ENCODE assay signal across 17 cellular contexts in the genomic region with DNA sequence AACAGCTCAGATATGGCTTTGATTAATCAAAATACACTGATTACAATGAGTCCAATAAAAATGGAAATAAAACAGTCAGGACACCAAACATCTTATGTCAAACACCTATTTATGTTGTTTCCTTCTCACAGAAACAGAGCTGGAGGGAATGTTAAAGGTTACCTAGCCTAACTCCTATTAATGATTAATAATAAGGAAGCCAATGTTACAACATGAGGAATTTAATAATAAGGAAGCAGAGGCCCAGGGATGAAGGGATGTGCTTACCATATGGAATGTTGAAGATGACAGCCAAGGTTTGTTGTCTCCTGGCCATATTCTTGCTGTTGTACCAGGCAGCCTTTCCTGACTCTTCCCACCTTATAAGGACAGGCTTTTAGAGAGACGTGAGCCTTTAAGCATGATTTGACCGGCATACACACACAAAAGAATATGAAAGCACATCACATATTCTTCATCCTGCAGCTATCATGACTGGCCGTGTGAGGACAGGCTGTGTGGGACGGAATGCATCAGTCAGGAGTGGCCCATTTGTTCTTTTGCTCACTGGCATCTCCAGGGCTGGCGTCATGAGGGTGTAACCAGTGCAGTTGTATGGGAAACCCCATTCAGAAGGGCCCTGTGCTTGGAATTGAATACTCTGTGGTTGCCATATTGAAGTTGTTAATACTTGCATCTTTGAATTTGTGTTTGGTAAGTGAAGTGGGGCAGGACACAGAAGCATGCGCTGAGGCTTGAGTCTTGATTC. TPM values are rescaled to one million over a fixed set of nuclear protein-coding genes. Genes with fewer than 3 reads are reported as not detected.
DNase-seq lines count a peak whose midpoint lies in the region; ATAC-seq, FAIRE-seq and TF ChIP-seq lines count a peak whose summit lies in the region.
"Had no signal": no experiment of that assay in that cellular context is flagged by ENCODE, and none has a peak within 500 bp of the region (broad histone marks: within the 10 kb centered on the region; RNA-seq: fewer than 3 reads in every experiment).

No MANE protein-coding gene starts in this region.

- no peak overlapping the region for H3K4me3 ChIP-seq in body of pancreas
- no peak overlapping the region for H3K4me3 ChIP-seq in small intestine (ENCODE audit: low read depth in 1 of 2, low read length in 2 of 2)

- WGBS in body of pancreas, 2 donors: 87 to 90% methylated on average over 4 to 6 of the region's 6 CpGs
- 87 to 94% (median 87%) methylated on average over 6 of the region's 6 CpGs for WGBS in small intestine, 3 donors

- peak; percentile 27 for FAIRE-seq in H54 (lab: Jason Lieb, UNC)
- FAIRE-seq in small intestine (lab: Jason Lieb, UNC): no peak

- TF ChIP-seq POLR2A in H54 (IDR thresholded peaks at IDR 0.05; ENCODE audit: low read depth, low read length) (no peak), body of pancreas (IDR thresholded peaks at IDR 0.05) (no peak)

- H3K36me3 ChIP-seq in body of pancreas (replicated peaks in 1 of 2; ENCODE audit: insufficient read depth in 1 of 2, low read depth in 2 of 2) (no peaks in the 10 kb centered on the region), small intestine (ENCODE audit: control insufficient read depth in 2 of 2, insufficient read depth in 2 of 2, low read length in 2 of 2) (no peaks in the 10 kb centered on the region)
- H3K36me3 ChIP-seq: BE2C had no signal

- TF ChIP-seq CTCF in body of pancreas (IDR thresholded peaks at IDR 0.05): no peak

- ATAC-seq in body of pancreas: peak; percentile 55
- ATAC-seq in left lobe of liver: peak; percentile 44
- no peak for ATAC-seq in HG02623 (IDR thresholded peaks at IDR 0.05; ENCODE audit: unreplicated experiment)
- ATAC-seq: HCT116 had no signal

- H3K9me3 ChIP-seq in body of pancreas: no peaks in the 10 kb centered on the region
- H3K9me3 ChIP-seq in small intestine (ENCODE audit: control insufficient read depth, low read depth): no peaks in the 10 kb centered on the region
- H3K9me3 ChIP-seq: BE2C had no signal

- intact Hi-C loops in body of pancreas (cut with DNase I): no loop called here

- H3K4me1 ChIP-seq in body of pancreas (peaks cover 16% of the 10 kb centered on the region), small intestine (ENCODE audit: control insufficient read depth in 2 of 2, insufficient read depth in 1 of 2, low read depth in 1 of 2, low read length in 1 of 2) (peaks cover 0 to 6% of the 10 kb centered on the region in 2 donors)
- H3K4me1 ChIP-seq: BE2C had no signal

- DNase-seq in H54 (ENCODE audit: insufficient read length, low spot score) (no peak), body of pancreas (no peak), left lobe of liver (ENCODE audit: low spot score) (no peak), small intestine (peak; percentile 65), NCI-H446 (lab: John Stamatoyannopoulos, UW) (no peak), NK-92 (lab: John Stamatoyannopoulos, UW; ENCODE audit: unreplicated experiment) (no peak)
- DNase-seq: BE2C; CD4-positive, alpha-beta T cell; DMS79 treated with DMSO at 0.1 percent for 48 hours; KG1; NCI-H1436; NCI-H2029; NCI-H2171 had no signal

- peak overlapping the region in 2 of 4 donors; percentile 3 to 8 for H3K27ac ChIP-seq in body of pancreas
- no peak overlapping the region for H3K27ac ChIP-seq in small intestine (ENCODE audit: low read depth in 1 of 2, low read length in 1 of 2)

- no peaks in the 10 kb centered on the region for H3K27me3 ChIP-seq in body of pancreas
- H3K27me3 ChIP-seq in small intestine (ENCODE audit: control insufficient read depth in 2 of 2, insufficient read depth in 2 of 2, low read length in 2 of 2): no peaks in the 10 kb centered on the region
- H3K27me3 ChIP-seq: BE2C had no signal

RNA-seq across cellular contexts. Expression of a gene that starts 3.1 kb away (rescaled TPM):
- not detected for total RNA-seq in body of pancreas
- not detected for total RNA-seq in left lobe of liver
- polyA plus RNA-seq in small intestine: under 1 TPM in 1 of 3 donors, not detected in 2; 0.22 TPM
- total RNA-seq: CD4-positive, alpha-beta T cell; G401; NCI-H460 had no signal

RNA-seq across cellular contexts. Expression of a gene that starts 45.0 kb away (rescaled TPM):
- total RNA-seq in body of pancreas (10 to 100 TPM; 19.4 to 28.8 TPM), left lobe of liver (86.6 TPM)
- polyA plus RNA-seq in small intestine: 100 to 1,000 TPM; 214 to 642 (median 568) TPM
